ENCODE assay signal across 11 cellular contexts in genomic region chr17:48954300-48954755, GRCh38. TPM values are rescaled to one million over a fixed set of nuclear protein-coding genes. Genes with fewer than 3 reads are reported as not detected.
DNase-seq lines count a peak whose midpoint lies in the region; ATAC-seq, FAIRE-seq and TF ChIP-seq lines count a peak whose summit lies in the region.
"Had no signal": no experiment of that assay in that cellular context is flagged by ENCODE, and none has a peak within 500 bp of the region (broad histone marks: within the 10 kb centered on the region; RNA-seq: fewer than 3 reads in every experiment).

No MANE protein-coding gene starts in this region.

- dilution Hi-C loops in endothelial cell of umbilical vein (cut with MboI; ENCODE audit: extremely low pct_ligation_motif_present, low sequenced_read_pairs), result no loop called here

- intact Hi-C loops in activated naive CD4-positive, alpha-beta T cell treated with anti-CD3 and anti-CD28 coated beads for 36 hours (cut with micrococcal nuclease), result loop anchor here (1.0 kb wide), 1 partner anchor 78 kb away; no protein-coding TSS in a partner anchor
- intact Hi-C loops in endothelial cell of umbilical vein (cut with micrococcal nuclease), result loop anchor here (1.0 kb wide), 1 partner anchor 78 kb away; no protein-coding TSS in a partner anchor

- no peak overlapping the region for H3K9ac ChIP-seq in endothelial cell of umbilical vein (replicated peaks; ENCODE audit: extremely low read depth, insufficient read depth, low read length)

- no peak overlapping the region for H3K4me2 ChIP-seq in endothelial cell of umbilical vein (ENCODE audit: insufficient read depth, low read length)

- no peak overlapping the region for H3K27ac Mint-ChIP-seq in activated naive CD4-positive, alpha-beta T cell treated with anti-CD3 and anti-CD28 coated beads for 36 hours
- H3K27ac Mint-ChIP-seq in activated naive CD4-positive, alpha-beta T cell treated with anti-CD3 and anti-CD28 coated beads, Interleukin-2, amount 10 ng/mL, durations not matched to agents 7 days and 5 days, result no peak overlapping the region
- H3K27ac Mint-ChIP-seq in stimulated activated naive B cell treated with anti-CD40 and anti-IgM and Interleukin-4, amounts not matched to agents 10 μg/mL and 1 μg/mL and 100 μg/mL, for 72 hours, result peak overlapping the region; percentile 70
- H3K27ac Mint-ChIP-seq in effector memory CD8-positive, alpha-beta T cell, result no peak overlapping the region
- H3K27ac Mint-ChIP-seq: activated B cell treated with CpG ODN at 0.5 μM for 24 hours had no signal

- no peaks in the 10 kb centered on the region for H3K9me1 ChIP-seq in endothelial cell of umbilical vein (replicated peaks; ENCODE audit: control insufficient read depth, extremely low read depth, insufficient read depth, low read length)

- peaks cover 17% of the 10 kb centered on the region for H3K27me3 Mint-ChIP-seq in activated naive CD4-positive, alpha-beta T cell treated with anti-CD3 and anti-CD28 coated beads for 36 hours (ENCODE audit: low read depth)
- H3K27me3 Mint-ChIP-seq in activated naive CD4-positive, alpha-beta T cell treated with anti-CD3 and anti-CD28 coated beads, Interleukin-2, amount 10 ng/mL, durations not matched to agents 7 days and 5 days, result peaks cover 26% of the 10 kb centered on the region
- peaks cover 4 to 6% of the 10 kb centered on the region in 2 donors for H3K27me3 Mint-ChIP-seq in stimulated activated naive B cell treated with anti-CD40 and anti-IgM and Interleukin-4, amounts not matched to agents 10 μg/mL and 1 μg/mL and 100 μg/mL, for 72 hours
- peaks cover 12 to 36% of the 10 kb centered on the region in 2 donors for H3K27me3 Mint-ChIP-seq in effector memory CD8-positive, alpha-beta T cell

- no peaks in the 10 kb centered on the region for H3K36me3 Mint-ChIP-seq in activated naive CD4-positive, alpha-beta T cell treated with anti-CD3 and anti-CD28 coated beads for 36 hours (ENCODE audit: low read depth)
- no peaks in the 10 kb centered on the region for H3K36me3 Mint-ChIP-seq in activated naive CD4-positive, alpha-beta T cell treated with anti-CD3 and anti-CD28 coated beads, Interleukin-2, amount 10 ng/mL, durations not matched to agents 7 days and 5 days
- H3K36me3 Mint-ChIP-seq in stimulated activated naive B cell treated with anti-CD40 and anti-IgM and Interleukin-4, amounts not matched to agents 10 μg/mL and 1 μg/mL and 100 μg/mL, for 72 hours, result no peaks in the 10 kb centered on the region
- no peaks in the 10 kb centered on the region for H3K36me3 Mint-ChIP-seq in effector memory CD8-positive, alpha-beta T cell (ENCODE audit: insufficient read depth)

- H3K4me3 Mint-ChIP-seq in activated naive CD4-positive, alpha-beta T cell treated with anti-CD3 and anti-CD28 coated beads for 36 hours, result no peak overlapping the region
- no peak overlapping the region for H3K4me3 Mint-ChIP-seq in activated naive CD4-positive, alpha-beta T cell treated with anti-CD3 and anti-CD28 coated beads, Interleukin-2, amount 10 ng/mL, durations not matched to agents 7 days and 5 days
- H3K4me3 Mint-ChIP-seq in stimulated activated naive B cell treated with anti-CD40 and anti-IgM and Interleukin-4, amounts not matched to agents 10 μg/mL and 1 μg/mL and 100 μg/mL, for 72 hours, result no peak overlapping the region
- H3K4me3 Mint-ChIP-seq in effector memory CD8-positive, alpha-beta T cell, result no peak overlapping the region
- H3K4me3 Mint-ChIP-seq: activated B cell treated with CpG ODN at 0.5 μM for 24 hours had no signal

- no peaks in the 10 kb centered on the region for H3K9me3 ChIP-seq in endothelial cell of umbilical vein (replicated peaks; ENCODE audit: control insufficient read depth, insufficient read depth, low read length)

- no peak overlapping the region for H2AFZ ChIP-seq in endothelial cell of umbilical vein (ENCODE audit: low read depth, low read length)

- no TSS peak for BruUV-seq in endothelial cell of umbilical vein (replicated peaks; lab: Mats Ljungman, UMichigan)

- H3K27me3 ChIP-seq in endothelial cell of umbilical vein (ENCODE audit: control insufficient read depth in 2 of 2, insufficient read depth in 2 of 2, low read length in 2 of 2), result peaks cover 0 to 2% of the 10 kb centered on the region in 2 experiments

- no peaks in the 10 kb centered on the region for H3K79me2 ChIP-seq in endothelial cell of umbilical vein (ENCODE audit: control insufficient read depth, insufficient read depth, low read length)

- H3K9me3 Mint-ChIP-seq in activated naive CD4-positive, alpha-beta T cell treated with anti-CD3 and anti-CD28 coated beads for 36 hours, result no peaks in the 10 kb centered on the region
- no peaks in the 10 kb centered on the region for H3K9me3 Mint-ChIP-seq in activated naive CD4-positive, alpha-beta T cell treated with anti-CD3 and anti-CD28 coated beads, Interleukin-2, amount 10 ng/mL, durations not matched to agents 7 days and 5 days
- no peaks in the 10 kb centered on the region for H3K9me3 Mint-ChIP-seq in stimulated activated naive B cell treated with anti-CD40 and anti-IgM and Interleukin-4, amounts not matched to agents 10 μg/mL and 1 μg/mL and 100 μg/mL, for 72 hours
- H3K9me3 Mint-ChIP-seq in effector memory CD8-positive, alpha-beta T cell, result no peaks in the 10 kb centered on the region
- H3K9me3 Mint-ChIP-seq: activated B cell treated with CpG ODN at 0.5 μM for 24 hours had no signal

- FAIRE-seq in endothelial cell of umbilical vein (lab: Jason Lieb, UNC), result peak; percentile 93

- TF ChIP-seq CTCF in endothelial cell of umbilical vein (IDR thresholded peaks at IDR 0.05; ENCODE audit: extremely low read depth in 1 of 2, insufficient read depth in 1 of 2, low read depth in 1 of 2, low read length in 2 of 2), result peak; percentile 66 to 69

- no peak for TF ChIP-seq POLR2A in endothelial cell of umbilical vein (IDR thresholded peaks at IDR 0.05; ENCODE audit: low read depth, low read length)

- CTCF ChIA-PET in activated naive CD4-positive, alpha-beta T cell treated with anti-CD3 and anti-CD28 coated beads for 36 hours (lab: Charles Lee), result no interaction called here
- CTCF ChIA-PET in activated naive CD4-positive, alpha-beta T cell treated with anti-CD3 and anti-CD28 coated beads, Interleukin-2, amount 10 ng/mL, durations not matched to agents 7 days and 5 days (lab: Charles Lee), result no interaction called here
- CTCF ChIA-PET in endothelial cell of umbilical vein (lab: Charles Lee), result interaction anchor here (0.6 to 2.2 kb wide), 22 partner anchors 18 to 230 kb away, joined by 3 to 113 read pairs (median 6); partner anchors contain the start of gene IGF2BP1

- no peaks in the 10 kb centered on the region for H3K4me1 ChIP-seq in endothelial cell of umbilical vein (ENCODE audit: control insufficient read depth, extremely low read depth, insufficient read depth, low read length)

- no peaks in the 10 kb centered on the region for H4K20me1 ChIP-seq in endothelial cell of umbilical vein (replicated peaks; ENCODE audit: control insufficient read depth, extremely low read depth, insufficient read depth, low read length)

- H3K27ac ChIP-seq in endothelial cell of umbilical vein (ENCODE audit: insufficient read depth, low read depth, low read length), result no peak overlapping the region
- H3K27ac ChIP-seq: epithelial cell of prostate had no signal

- no peaks in the 10 kb centered on the region for H3K36me3 ChIP-seq in endothelial cell of umbilical vein (ENCODE audit: control insufficient read depth in 2 of 2, extremely low read depth in 1 of 2, insufficient read depth in 2 of 2, low read length in 2 of 2)

- H3K4me1 Mint-ChIP-seq in activated naive CD4-positive, alpha-beta T cell treated with anti-CD3 and anti-CD28 coated beads for 36 hours (ENCODE audit: low read depth), result peaks cover 4% of the 10 kb centered on the region
- peaks cover 2% of the 10 kb centered on the region for H3K4me1 Mint-ChIP-seq in activated naive CD4-positive, alpha-beta T cell treated with anti-CD3 and anti-CD28 coated beads, Interleukin-2, amount 10 ng/mL, durations not matched to agents 7 days and 5 days
- peaks cover 11 to 13% of the 10 kb centered on the region in 2 donors for H3K4me1 Mint-ChIP-seq in stimulated activated naive B cell treated with anti-CD40 and anti-IgM and Interleukin-4, amounts not matched to agents 10 μg/mL and 1 μg/mL and 100 μg/mL, for 72 hours
- H3K4me1 Mint-ChIP-seq in effector memory CD8-positive, alpha-beta T cell (ENCODE audit: low read depth in 2 of 2), result peaks cover 0 to 10% of the 10 kb centered on the region in 2 donors

- peak in 1 of 2 donors; percentile 47 for ATAC-seq in stimulated activated naive B cell treated with anti-CD40 and anti-IgM and Interleukin-4, amounts not matched to agents 10 μg/mL and 1 μg/mL and 100 μg/mL, for 72 hours (replicated peaks)
- ATAC-seq in effector memory CD8-positive, alpha-beta T cell (replicated peaks), result no peak

- peak; percentile 43 for DNase-seq in activated naive CD4-positive, alpha-beta T cell treated with anti-CD3 and anti-CD28 coated beads for 36 hours
- DNase-seq in activated naive CD4-positive, alpha-beta T cell treated with anti-CD3 and anti-CD28 coated beads, Interleukin-2, amount 10 ng/mL, durations not matched to agents 7 days and 5 days, result no peak
- peak; percentile 58 for DNase-seq in NCI-H69 (lab: John Stamatoyannopoulos, UW)
- DNase-seq in endothelial cell of umbilical vein (ENCODE audit: low read depth, low spot score), result peak; percentile 69
- DNase-seq in stimulated activated naive B cell treated with anti-CD40 and anti-IgM and Interleukin-4, amounts not matched to agents 10 μg/mL and 1 μg/mL and 100 μg/mL, for 72 hours, result no peak
- no peak for DNase-seq in NCI-H2081 treated with DMSO at 0.1 percent for 48 hours (lab: John Stamatoyannopoulos, UW)
- DNase-seq in effector memory CD8-positive, alpha-beta T cell, result no peak
- no peak for DNase-seq in NCI-H1048 (lab: John Stamatoyannopoulos, UW)
- DNase-seq: activated B cell treated with CpG ODN at 0.5 μM for 24 hours, DMS79 had no signal

- POLR2A ChIA-PET in endothelial cell of umbilical vein (lab: Charles Lee), result no interaction called here

- H3K4me3 ChIP-seq in endothelial cell of umbilical vein (replicated peaks in 1 of 3; ENCODE audit: insufficient read depth in 1 of 3, low read depth in 1 of 3, low read length in 3 of 3), result no peak overlapping the region

RNA-seq across cellular contexts. Expression of gene SNF8, which starts 9.7 kb away (rescaled TPM):
- total RNA-seq in activated naive CD4-positive, alpha-beta T cell treated with anti-CD3 and anti-CD28 coated beads for 36 hours, result 10 to 100 TPM; 90.3 to 96.3 TPM
- 166 and 173 TPM in 2 replicates for total RNA-seq in endothelial cell of umbilical vein
- 176 and 194 TPM in 2 replicates for polyA plus RNA-seq in endothelial cell of umbilical vein
- 179 and 209 TPM in 2 replicates for polyA plus RNA-seq in endothelial cell of umbilical vein (2011; cell fraction: cytosol; rRNA removed)
- polyA plus RNA-seq in endothelial cell of umbilical vein (2011; cell fraction: nucleus; rRNA removed), result 94.3 and 101 TPM in 2 replicates
- polyA plus RNA-seq in endothelial cell of umbilical vein (2012), result 145 and 159 TPM in 2 replicates
- polyA minus RNA-seq in endothelial cell of umbilical vein, result 95.6 and 113 TPM in 2 replicates
- 67.4 TPM for polyA minus RNA-seq in endothelial cell of umbilical vein (2011; cell fraction: cytosol; rRNA and poly(A)+ RNA removed)
- 22.8 and 28.7 TPM in 2 replicates for polyA minus RNA-seq in endothelial cell of umbilical vein (2011; cell fraction: nucleus; rRNA and poly(A)+ RNA removed)

RNA-seq across cellular contexts. Expression of gene GIP, which starts 14.1 kb away (rescaled TPM):
- not detected for total RNA-seq in activated naive CD4-positive, alpha-beta T cell treated with anti-CD3 and anti-CD28 coated beads for 36 hours
- not detected in 2 replicates for total RNA-seq in endothelial cell of umbilical vein
- not detected in 2 replicates for polyA plus RNA-seq in endothelial cell of umbilical vein
- not detected in 2 replicates for polyA plus RNA-seq in endothelial cell of umbilical vein (2011; cell fraction: cytosol; rRNA removed)
- polyA plus RNA-seq in endothelial cell of umbilical vein (2011; cell fraction: nucleus; rRNA removed), result not detected in 2 replicates
- not detected in 2 replicates for polyA plus RNA-seq in endothelial cell of umbilical vein (2012)
- not detected in 2 replicates for polyA minus RNA-seq in endothelial cell of umbilical vein
- not detected for polyA minus RNA-seq in endothelial cell of umbilical vein (2011; cell fraction: cytosol; rRNA and poly(A)+ RNA removed)
- not detected in 2 replicates for polyA minus RNA-seq in endothelial cell of umbilical vein (2011; cell fraction: nucleus; rRNA and poly(A)+ RNA removed)
- total RNA-seq: activated B cell treated with CpG ODN at 0.5 μM for 24 hours had no signal

RNA-seq across cellular contexts. Expression of gene IGF2BP1, which starts 42.9 kb away (rescaled TPM):
- under 1 TPM; 0.57 to 0.60 TPM for total RNA-seq in activated naive CD4-positive, alpha-beta T cell treated with anti-CD3 and anti-CD28 coated beads for 36 hours
- total RNA-seq in endothelial cell of umbilical vein, result 91.7 and 99.5 TPM in 2 replicates
- 8.6 and 9.5 TPM in 2 replicates for polyA plus RNA-seq in endothelial cell of umbilical vein
- 14.9 and 17.4 TPM in 2 replicates for polyA plus RNA-seq in endothelial cell of umbilical vein (2011; cell fraction: cytosol; rRNA removed)
- polyA plus RNA-seq in endothelial cell of umbilical vein (2011; cell fraction: nucleus; rRNA removed), result 44.6 and 46.9 TPM in 2 replicates
- polyA plus RNA-seq in endothelial cell of umbilical vein (2012), result 22.5 and 26.3 TPM in 2 replicates
- polyA minus RNA-seq in endothelial cell of umbilical vein, result 18.7 and 24.3 TPM in 2 replicates
- polyA minus RNA-seq in endothelial cell of umbilical vein (2011; cell fraction: cytosol; rRNA and poly(A)+ RNA removed), result 13.1 TPM
- polyA minus RNA-seq in endothelial cell of umbilical vein (2011; cell fraction: nucleus; rRNA and poly(A)+ RNA removed), result 25.2 and 30.8 TPM in 2 replicates

RNA-seq across cellular contexts. Expression of gene UBE2Z, which starts 46.1 kb away (rescaled TPM):
- total RNA-seq in activated naive CD4-positive, alpha-beta T cell treated with anti-CD3 and anti-CD28 coated beads for 36 hours, result 10 to 100 TPM; 76.1 to 76.9 TPM
- total RNA-seq in endothelial cell of umbilical vein, result 95.1 and 104 TPM in 2 replicates
- 106 and 117 TPM in 2 replicates for polyA plus RNA-seq in endothelial cell of umbilical vein
- polyA plus RNA-seq in endothelial cell of umbilical vein (2011; cell fraction: cytosol; rRNA removed), result 92.0 and 94.7 TPM in 2 replicates
- polyA plus RNA-seq in endothelial cell of umbilical vein (2011; cell fraction: nucleus; rRNA removed), result 125 TPM in 2 replicates
- 74.8 and 88.4 TPM in 2 replicates for polyA plus RNA-seq in endothelial cell of umbilical vein (2012)
- polyA minus RNA-seq in endothelial cell of umbilical vein, result 155 and 165 TPM in 2 replicates
- polyA minus RNA-seq in endothelial cell of umbilical vein (2011; cell fraction: cytosol; rRNA and poly(A)+ RNA removed), result 81.9 TPM
- polyA minus RNA-seq in endothelial cell of umbilical vein (2011; cell fraction: nucleus; rRNA and poly(A)+ RNA removed), result 65.4 and 103 TPM in 2 replicates

Comparison
In these comparisons a context has a peak if more than half of its experiments do, and no peak if none do; other contexts are left out.
1. DNase-seq: peak in activated naive CD4-positive, alpha-beta T cell treated with anti-CD3 and anti-CD28 coated beads for 36 hours (single experiment), NCI-H69 (single experiment) and endothelial cell of umbilical vein (single experiment); none in activated naive CD4-positive, alpha-beta T cell treated with anti-CD3 and anti-CD28 coated beads, Interleukin-2, amount 10 ng/mL, durations not matched to agents 7 days and 5 days (single experiment), stimulated activated naive B cell treated with anti-CD40 and anti-IgM and Interleukin-4, amounts not matched to agents 10 μg/mL and 1 μg/mL and 100 μg/mL, for 72 hours (single experiment), NCI-H2081 treated with DMSO at 0.1 percent for 48 hours (single experiment), effector memory CD8-positive, alpha-beta T cell (0 of 3) and NCI-H1048 (single experiment).
2. RNA of gene IGF2BP1, which starts 42.9 kb away (total RNA-seq): 91.7 to 99.5 TPM in endothelial cell of umbilical vein; 0.57 to 0.60 TPM in activated naive CD4-positive, alpha-beta T cell treated with anti-CD3 and anti-CD28 coated beads for 36 hours; every median in the first group is over 10 times any median in the second.